ENCODE assay signal across 8 cellular contexts in genomic region chr1:68120136-68120791, GRCh38.
DNase-seq lines count a peak whose midpoint lies in the region; ATAC-seq, FAIRE-seq and TF ChIP-seq lines count a peak whose summit lies in the region.

No MANE protein-coding gene starts in this region.

- H3K79me2 ChIP-seq in parathyroid adenoma: no peaks in the 10 kb centered on the region

- H3K4me2 ChIP-seq in parathyroid adenoma (ENCODE audit: low read length): no peak overlapping the region

- no peaks in the 10 kb centered on the region for H3K9me3 ChIP-seq in parathyroid adenoma (ENCODE audit: control insufficient read depth, low read length)

- FAIRE-seq in frontal cortex (lab: Jason Lieb, UNC): no peak

- no peaks in the 10 kb centered on the region for H3K36me3 ChIP-seq in parathyroid adenoma (ENCODE audit: control insufficient read depth, insufficient read depth, low read length)

- no peak overlapping the region for H3K9ac ChIP-seq in parathyroid adenoma

- no peaks in the 10 kb centered on the region for H3K27me3 ChIP-seq in parathyroid adenoma (ENCODE audit: control insufficient read depth, insufficient read depth, low read length)

- no peaks in the 10 kb centered on the region for H3K4me1 ChIP-seq in parathyroid adenoma

- peak; percentile 61 for DNase-seq in COLO829 (ENCODE audit: low spot score)
- DNase-seq in NCI-H2107 treated with DMSO at 0.1 percent for 48 hours (lab: John Stamatoyannopoulos, UW; ENCODE audit: unreplicated experiment): peak; percentile 71
- peak; percentile 10 to 47 for DNase-seq in frontal cortex (ENCODE audit: low spot score in 2 of 2)

- no peak overlapping the region for H3K4me3 ChIP-seq in WI38 (ENCODE audit: low read depth, low read length)
- H3K4me3 ChIP-seq in parathyroid adenoma (ENCODE audit: low read depth, low read length): no peak overlapping the region

- TF ChIP-seq CTCF in WI38 (IDR thresholded peaks at IDR 0.05; ENCODE audit: low read depth, low read length): peak; percentile 54
- TF ChIP-seq CTCF in parathyroid adenoma (IDR thresholded peaks at IDR 0.05): peak; percentile 68

- no peak overlapping the region for H3K27ac ChIP-seq in parathyroid adenoma

- H2AFZ ChIP-seq in parathyroid adenoma: no peak overlapping the region

- ATAC-seq in GM18858 (IDR thresholded peaks at IDR 0.05; ENCODE audit: unreplicated experiment) (peak; percentile 80), HG02981 (IDR thresholded peaks at IDR 0.05; ENCODE audit: unreplicated experiment) (peak; percentile 71)
- no peak for ATAC-seq in activated CD4-positive, CD25-positive, alpha-beta regulatory T cell treated with anti-CD3 and anti-CD28 coated beads, Interleukin-2, amount 50 U/mL, for 24 hours

Comparison
In these comparisons a context has a peak if more than half of its experiments do, and no peak if none do; other contexts are left out.
1. ATAC-seq: peak in GM18858 (single experiment) and HG02981 (single experiment); none in activated CD4-positive, CD25-positive, alpha-beta regulatory T cell treated with anti-CD3 and anti-CD28 coated beads, Interleukin-2, amount 50 U/mL, for 24 hours (0 of 2).
2. Peak in every context shown above with its lines, with median percentiles within 50 percentile points of each other: DNase-seq.